In genomic region chr19:45200614-45201013, GRCh38 we compare ENCODE assay signal across 9 cellular contexts. TPM values are rescaled to one million over a fixed set of nuclear protein-coding genes. Genes with fewer than 3 reads are reported as not detected.
DNase-seq lines count a peak whose midpoint lies in the region; ATAC-seq, FAIRE-seq and TF ChIP-seq lines count a peak whose summit lies in the region.
"Had no signal": no experiment of that assay in that cellular context is flagged by ENCODE, and none has a peak within 500 bp of the region (broad histone marks: within the 10 kb centered on the region; RNA-seq: fewer than 3 reads in every experiment).

No MANE protein-coding gene starts in this region.

- no peaks in the 10 kb centered on the region; a peak in 2 of 5 replicates for H3K4me1 ChIP-seq in K562 (replicated peaks in 1 of 2; ENCODE audit: control insufficient read depth in 2 of 2, insufficient read depth in 2 of 2, low read length in 2 of 2)

- H3K4me1 Mint-ChIP-seq in stimulated activated naive B cell treated with anti-CD40 and anti-IgM and Interleukin-4, amounts not matched to agents 10 μg/mL and 1 μg/mL and 100 μg/mL, for 72 hours: peaks cover 1 to 3% of the 10 kb centered on the region in 2 donors

- ATAC-seq in K562 (peak; percentile 87), GM18502 (IDR thresholded peaks at IDR 0.05; ENCODE audit: poor library complexity, unreplicated experiment) (no peak), GM18520 (IDR thresholded peaks at IDR 0.05; ENCODE audit: unreplicated experiment) (no peak)
- ATAC-seq in stimulated activated naive B cell treated with anti-CD40 and anti-IgM and Interleukin-4, amounts not matched to agents 10 μg/mL and 1 μg/mL and 100 μg/mL, for 72 hours (replicated peaks): no peak

- no peak overlapping the region for H3K4me2 ChIP-seq in K562 (ENCODE audit: insufficient read depth, low read length)

- H3K36me3 Mint-ChIP-seq in stimulated activated naive B cell treated with anti-CD40 and anti-IgM and Interleukin-4, amounts not matched to agents 10 μg/mL and 1 μg/mL and 100 μg/mL, for 72 hours: peaks cover 8 to 10% of the 10 kb centered on the region in 2 donors

- POLR2A ChIA-PET in K562 (lab: Yijun Ruan, JAX): interaction anchor here (0.6 to 1.2 kb wide), 4 partner anchors 18 to 470 kb away, joined by 3 to 5 read pairs (median 3); no protein-coding TSS in a partner anchor

- DNase-seq in AG10803 (ENCODE audit: low read depth) (peak; percentile 40), LHCN-M2 (ENCODE audit: low read depth) (peak; percentile 34), K562 (ENCODE audit: extremely low read depth in 1 of 4, low spot score in 3 of 4) (peak in 2 of 4 experiments; percentile 33 to 73), kidney epithelial cell (ENCODE audit: low read depth) (no peak), NCI-H2171 (lab: John Stamatoyannopoulos, UW) (no peak)
- no peak for DNase-seq in stimulated activated naive B cell treated with anti-CD40 and anti-IgM and Interleukin-4, amounts not matched to agents 10 μg/mL and 1 μg/mL and 100 μg/mL, for 72 hours

- no peak overlapping the region for H3K27ac Mint-ChIP-seq in stimulated activated naive B cell treated with anti-CD40 and anti-IgM and Interleukin-4, amounts not matched to agents 10 μg/mL and 1 μg/mL and 100 μg/mL, for 72 hours

- no peak for TF ChIP-seq POLR2A in K562 (conservative IDR thresholded peaks at IDR 0.05)

- no peak overlapping the region for H3K4me3 Mint-ChIP-seq in stimulated activated naive B cell treated with anti-CD40 and anti-IgM and Interleukin-4, amounts not matched to agents 10 μg/mL and 1 μg/mL and 100 μg/mL, for 72 hours

- no peak overlapping the region for H2AFZ ChIP-seq in K562 (ENCODE audit: low read depth, low read length)

- no TSS peak for BruUV-seq in K562 (replicated peaks; lab: Mats Ljungman, UMichigan)

- no peaks in the 10 kb centered on the region for H3K79me2 ChIP-seq in K562 (ENCODE audit: control insufficient read depth, insufficient read depth, low read length)

- no peaks in the 10 kb centered on the region for H3K9me1 ChIP-seq in K562 (ENCODE audit: control insufficient read depth, insufficient read depth, low read length)

- H3K27me3 ChIP-seq in K562 (ENCODE audit: control insufficient read depth in 2 of 2, insufficient read depth in 2 of 2, low read length in 2 of 2) (peaks cover 0 to 5% of the 10 kb centered on the region in 2 experiments; a peak in 1 of 5 replicates), kidney epithelial cell (ENCODE audit: control insufficient read depth, insufficient read depth, low read length) (peaks cover 2% of the 10 kb centered on the region)

- peak; percentile 28 to 95 for TF ChIP-seq RAD21 in K562 (CRISPR knock-in tag; conservative IDR thresholded peaks at IDR 0.05 in 1 of 2, IDR thresholded peaks at IDR 0.05 in 1 of 2)

- H3K36me3 ChIP-seq in K562 (ENCODE audit: control insufficient read depth, insufficient read depth, low read length) (no peaks in the 10 kb centered on the region), kidney epithelial cell (ENCODE audit: control insufficient read depth, insufficient read depth, low read length) (no peaks in the 10 kb centered on the region)

- in situ Hi-C loops in K562 (cut with MboI): loop anchor here (5.0 kb wide), 1 partner anchor 137 kb away; no protein-coding TSS in a partner anchor

- TF ChIP-seq EP300 in K562 (IDR thresholded peaks at IDR 0.05; ENCODE audit: low read length): no peak

- peaks cover 5 to 6% of the 10 kb centered on the region in 2 donors for H3K9me3 Mint-ChIP-seq in stimulated activated naive B cell treated with anti-CD40 and anti-IgM and Interleukin-4, amounts not matched to agents 10 μg/mL and 1 μg/mL and 100 μg/mL, for 72 hours

- FAIRE-seq in K562 (lab: Jason Lieb, UNC): peak; percentile 78
- FAIRE-seq: endometrium had no signal

- no peaks in the 10 kb centered on the region for H4K20me1 ChIP-seq in K562 (replicated peaks; ENCODE audit: control insufficient read depth, insufficient read depth, low read length)

- H3K27me3 Mint-ChIP-seq in stimulated activated naive B cell treated with anti-CD40 and anti-IgM and Interleukin-4, amounts not matched to agents 10 μg/mL and 1 μg/mL and 100 μg/mL, for 72 hours: peaks cover 4 to 12% of the 10 kb centered on the region in 2 donors

- H3K9me3 ChIP-seq in K562 (replicated peaks; ENCODE audit: control insufficient read depth, insufficient read depth, low read depth, low read length): no peaks in the 10 kb centered on the region

- 10% methylated on average over 5 of the region's 5 CpGs for WGBS in K562 (ENCODE audit: insufficient coverage, low coverage, missing lambda C conversion rate)

- H3K9ac ChIP-seq in K562 (ENCODE audit: insufficient read depth in 1 of 2, low read depth in 2 of 2, low read length in 2 of 2): no peak overlapping the region

- TF ChIP-seq CTCF in AG10803 (conservative IDR thresholded peaks at IDR 0.05; ENCODE audit: low read length) (peak; percentile 36), K562 (IDR thresholded peaks at IDR 0.05 in 2 of 3, conservative IDR thresholded peaks at IDR 0.05 in 1 of 3; ENCODE audit: insufficient read depth in 2 of 3, low read depth in 1 of 3, low read length in 3 of 3) (peak; percentile 61 to 83 (median 71)), kidney epithelial cell (IDR thresholded peaks at IDR 0.05; ENCODE audit: insufficient read depth, low read length, poor library complexity, severe bottlenecking) (peak; percentile 22)

- H3K4me3 ChIP-seq in AG10803 (ENCODE audit: low read length): no peak overlapping the region
- H3K4me3 ChIP-seq in K562: no peak overlapping the region
- H3K4me3 ChIP-seq in kidney epithelial cell (ENCODE audit: low read depth, low read length): no peak overlapping the region

- intact Hi-C loops in K562 (cut with micrococcal nuclease): loop anchor here (1.0 to 2.0 kb wide), 2 partner anchors 48 to 138 kb away; no protein-coding TSS in a partner anchor

- H3K27ac ChIP-seq in K562 (ENCODE audit: extremely low read depth, low read depth, low read length): no peak overlapping the region

- CTCF ChIA-PET in K562 (lab: Yijun Ruan, JAX; ENCODE audit: low intra/inter-chr PET ratio): interaction anchor here (0.6 to 2.1 kb wide), 4 partner anchors 48 to 278 kb away, joined by 3 to 8 read pairs (median 7); no protein-coding TSS in a partner anchor

RNA-seq across cellular contexts. Expression of gene BLOC1S3, which starts 22.0 kb away (rescaled TPM):
- 5.9 and 7.1 TPM in 2 replicates for total RNA-seq in LHCN-M2 (2014; rRNA removed)
- polyA plus RNA-seq in LHCN-M2 (2012): 5.5 TPM
- total RNA-seq in K562 (2011; cell fraction: chromatin; rRNA removed; ENCODE audit: low replicate concordance): 10.9 and 22.2 TPM in 2 replicates
- total RNA-seq in K562 (2011; cell fraction: nucleolus; rRNA removed): 17.1 and 20.5 TPM in 2 replicates
- 16.6 and 18.9 TPM in 2 replicates for total RNA-seq in K562 (2011; cell fraction: nucleoplasm; rRNA removed)
- total RNA-seq in K562 (2014; rRNA removed): 5.2 and 9.8 TPM in 2 replicates
- total RNA-seq in K562 (2014; rRNA removed; fragmentation: Illumina TruSeq; extraction: Trizol): 3.3 and 3.9 TPM in 2 replicates
- total RNA-seq in K562 (2015; rRNA removed; fragmentation: Illumina TruSeq; extraction: Trizol): 4.3 and 4.4 TPM in 2 replicates
- total RNA-seq in K562 (2021): 17.1 and 20.2 TPM in 2 replicates
- 6.2 and 11.4 TPM in 2 replicates for polyA plus RNA-seq in K562 (2011; rRNA removed)
- 12.4 and 13.2 TPM in 2 replicates for polyA plus RNA-seq in K562 (2011; cell fraction: cytosol; rRNA removed)
- 9.9 and 10.0 TPM in 2 replicates for polyA plus RNA-seq in K562 (2011; cell fraction: nucleus; rRNA removed)
- 10.1 and 12.7 TPM in 2 replicates for polyA plus RNA-seq in K562 (2012)
- 10.3 and 11.1 TPM in 2 replicates for polyA plus RNA-seq in K562 (2014; fragmentation: Illumina TruSeq; extraction: Trizol)
- polyA plus RNA-seq in K562 (2014; fragmentation: Nextera tagmentation; extraction: Ambion mirVana): 10 to 100 TPM; 12.4 to 16.1 TPM
- 7.6 and 10.4 TPM in 2 replicates for polyA plus RNA-seq in K562 (2014; rRNA removed)
- 6.1 and 9.3 TPM in 2 replicates for polyA minus RNA-seq in K562 (2011; rRNA and poly(A)+ RNA removed)
- 6.8 and 9.4 TPM in 2 replicates for polyA minus RNA-seq in K562 (2011; cell fraction: cytosol; rRNA and poly(A)+ RNA removed)
- 4.2 and 7.1 TPM in 2 replicates for polyA minus RNA-seq in K562 (2011; cell fraction: nucleus; rRNA and poly(A)+ RNA removed)
- 21.9 and 25.0 TPM in 2 replicates for total RNA-seq in kidney epithelial cell

RNA-seq across cellular contexts. Expression of gene TRAPPC6A, which starts 22.6 kb away (rescaled TPM):
- total RNA-seq in LHCN-M2 (2014; rRNA removed): 5.3 and 10.4 TPM in 2 replicates
- 16.1 TPM for polyA plus RNA-seq in LHCN-M2 (2012)
- 3.4 and 9.5 TPM in 2 replicates for total RNA-seq in K562 (2011; cell fraction: chromatin; rRNA removed; ENCODE audit: low replicate concordance)
- total RNA-seq in K562 (2011; cell fraction: nucleolus; rRNA removed): 12.4 and 13.0 TPM in 2 replicates
- total RNA-seq in K562 (2011; cell fraction: nucleoplasm; rRNA removed): 5.6 and 7.4 TPM in 2 replicates
- total RNA-seq in K562 (2014; rRNA removed): 16.6 and 18.8 TPM in 2 replicates
- total RNA-seq in K562 (2014; rRNA removed; fragmentation: Illumina TruSeq; extraction: Trizol): 1.5 and 2.7 TPM in 2 replicates
- 9.5 and 11.6 TPM in 2 replicates for total RNA-seq in K562 (2015; rRNA removed; fragmentation: Illumina TruSeq; extraction: Trizol)
- total RNA-seq in K562 (2021): 17.8 and 20.2 TPM in 2 replicates
- polyA plus RNA-seq in K562 (2011; rRNA removed): 22.4 and 35.8 TPM in 2 replicates
- polyA plus RNA-seq in K562 (2011; cell fraction: cytosol; rRNA removed): 69.0 and 84.4 TPM in 2 replicates
- 28.2 and 34.8 TPM in 2 replicates for polyA plus RNA-seq in K562 (2011; cell fraction: nucleus; rRNA removed)
- polyA plus RNA-seq in K562 (2012): 27.4 and 76.0 TPM in 2 replicates
- polyA plus RNA-seq in K562 (2014; fragmentation: Illumina TruSeq; extraction: Trizol): 5.0 and 14.3 TPM in 2 replicates
- 1 to 10 TPM in 1 of 2 experiments, under 1 TPM in 1; 0.82 to 7.7 TPM for polyA plus RNA-seq in K562 (2014; fragmentation: Nextera tagmentation; extraction: Ambion mirVana)
- polyA plus RNA-seq in K562 (2014; rRNA removed): 23.6 and 28.2 TPM in 2 replicates
- polyA minus RNA-seq in K562 (2011; rRNA and poly(A)+ RNA removed): 2.7 and 4.5 TPM in 2 replicates
- 5.6 and 15.6 TPM in 2 replicates for polyA minus RNA-seq in K562 (2011; cell fraction: cytosol; rRNA and poly(A)+ RNA removed)
- polyA minus RNA-seq in K562 (2011; cell fraction: nucleus; rRNA and poly(A)+ RNA removed): 4.2 and 5.3 TPM in 2 replicates
- total RNA-seq in kidney epithelial cell: 33.8 and 36.4 TPM in 2 replicates

RNA-seq across cellular contexts. Expression of gene NKPD1, which starts 39.8 kb away (rescaled TPM):
- total RNA-seq in LHCN-M2 (2014; rRNA removed): 0.06 TPM in 1 of 2 replicates, not detected in the other
- 0.02 TPM for polyA plus RNA-seq in LHCN-M2 (2012)
- 0.30 TPM in 1 of 2 replicates, not detected in the other for total RNA-seq in K562 (2011; cell fraction: chromatin; rRNA removed; ENCODE audit: low replicate concordance)
- 0.17 and 0.79 TPM in 2 replicates for total RNA-seq in K562 (2011; cell fraction: nucleolus; rRNA removed)
- total RNA-seq in K562 (2011; cell fraction: nucleoplasm; rRNA removed): 0.15 TPM in 2 replicates
- 0.09 TPM in 1 of 2 replicates, not detected in the other for total RNA-seq in K562 (2014; rRNA removed)
- total RNA-seq in K562 (2014; rRNA removed; fragmentation: Illumina TruSeq; extraction: Trizol): not detected in 2 replicates
- total RNA-seq in K562 (2015; rRNA removed; fragmentation: Illumina TruSeq; extraction: Trizol): not detected in 2 replicates
- total RNA-seq in K562 (2021): 0.04 TPM in 2 replicates
- 0.01 TPM in 1 of 2 replicates, not detected in the other for polyA plus RNA-seq in K562 (2011; rRNA removed)
- 0.03 and 0.13 TPM in 2 replicates for polyA plus RNA-seq in K562 (2011; cell fraction: cytosol; rRNA removed)
- polyA plus RNA-seq in K562 (2011; cell fraction: nucleus; rRNA removed): 0.11 and 0.20 TPM in 2 replicates
- 0.03 and 0.26 TPM in 2 replicates for polyA plus RNA-seq in K562 (2012)
- polyA plus RNA-seq in K562 (2014; fragmentation: Illumina TruSeq; extraction: Trizol): 0.03 TPM in 1 of 2 replicates, not detected in the other
- not detected for polyA plus RNA-seq in K562 (2014; fragmentation: Nextera tagmentation; extraction: Ambion mirVana)
- 0.04 and 0.07 TPM in 2 replicates for polyA plus RNA-seq in K562 (2014; rRNA removed)
- polyA minus RNA-seq in K562 (2011; rRNA and poly(A)+ RNA removed): not detected in 2 replicates
- polyA minus RNA-seq in K562 (2011; cell fraction: cytosol; rRNA and poly(A)+ RNA removed): not detected in 2 replicates
- 0.11 and 0.13 TPM in 2 replicates for polyA minus RNA-seq in K562 (2011; cell fraction: nucleus; rRNA and poly(A)+ RNA removed)
- 0.07 and 0.46 TPM in 2 replicates for total RNA-seq in kidney epithelial cell

RNA-seq across cellular contexts. Expression of gene EXOC3L2, which starts 44.6 kb away (rescaled TPM):
- total RNA-seq in LHCN-M2 (2014; rRNA removed): not detected in 2 replicates
- 0.05 TPM for polyA plus RNA-seq in LHCN-M2 (2012)
- total RNA-seq in K562 (2011; cell fraction: chromatin; rRNA removed; ENCODE audit: low replicate concordance): 2.7 and 12.8 TPM in 2 replicates
- total RNA-seq in K562 (2011; cell fraction: nucleolus; rRNA removed): 14.5 and 16.8 TPM in 2 replicates
- 5.2 and 5.7 TPM in 2 replicates for total RNA-seq in K562 (2011; cell fraction: nucleoplasm; rRNA removed)
- total RNA-seq in K562 (2014; rRNA removed): 12.3 and 13.3 TPM in 2 replicates
- total RNA-seq in K562 (2014; rRNA removed; fragmentation: Illumina TruSeq; extraction: Trizol): 0.96 and 1.3 TPM in 2 replicates
- total RNA-seq in K562 (2015; rRNA removed; fragmentation: Illumina TruSeq; extraction: Trizol): 2.0 and 2.1 TPM in 2 replicates
- total RNA-seq in K562 (2021): 15.5 and 19.0 TPM in 2 replicates
- 3.1 and 6.0 TPM in 2 replicates for polyA plus RNA-seq in K562 (2011; rRNA removed)
- 4.1 and 21.2 TPM in 2 replicates for polyA plus RNA-seq in K562 (2011; cell fraction: cytosol; rRNA removed)
- polyA plus RNA-seq in K562 (2011; cell fraction: nucleus; rRNA removed): 7.5 and 31.6 TPM in 2 replicates
- 14.4 and 19.7 TPM in 2 replicates for polyA plus RNA-seq in K562 (2012)
- 2.4 and 7.8 TPM in 2 replicates for polyA plus RNA-seq in K562 (2014; fragmentation: Illumina TruSeq; extraction: Trizol)
- polyA plus RNA-seq in K562 (2014; fragmentation: Nextera tagmentation; extraction: Ambion mirVana): under 1 TPM; 0.31 to 0.34 TPM
- 6.1 and 6.7 TPM in 2 replicates for polyA plus RNA-seq in K562 (2014; rRNA removed)
- 0.96 and 2.0 TPM in 2 replicates for polyA minus RNA-seq in K562 (2011; rRNA and poly(A)+ RNA removed)
- polyA minus RNA-seq in K562 (2011; cell fraction: cytosol; rRNA and poly(A)+ RNA removed): 10.7 and 11.2 TPM in 2 replicates
- 4.7 and 8.8 TPM in 2 replicates for polyA minus RNA-seq in K562 (2011; cell fraction: nucleus; rRNA and poly(A)+ RNA removed)
- total RNA-seq in kidney epithelial cell: 0.27 TPM in 1 of 2 replicates, not detected in the other

RNA-seq across cellular contexts. Expression of gene MARK4, which starts 50.5 kb away (rescaled TPM):
- total RNA-seq in LHCN-M2 (2014; rRNA removed): 11.0 and 15.5 TPM in 2 replicates
- 21.7 TPM for polyA plus RNA-seq in LHCN-M2 (2012)
- total RNA-seq in K562 (2011; cell fraction: chromatin; rRNA removed; ENCODE audit: low replicate concordance): 37.2 and 76.7 TPM in 2 replicates
- total RNA-seq in K562 (2011; cell fraction: nucleolus; rRNA removed): 24.3 TPM in 2 replicates
- total RNA-seq in K562 (2011; cell fraction: nucleoplasm; rRNA removed): 26.7 and 28.1 TPM in 2 replicates
- 7.9 and 8.6 TPM in 2 replicates for total RNA-seq in K562 (2014; rRNA removed)
- 6.7 and 6.8 TPM in 2 replicates for total RNA-seq in K562 (2014; rRNA removed; fragmentation: Illumina TruSeq; extraction: Trizol)
- total RNA-seq in K562 (2015; rRNA removed; fragmentation: Illumina TruSeq; extraction: Trizol): 4.2 and 5.2 TPM in 2 replicates
- 24.8 and 29.4 TPM in 2 replicates for total RNA-seq in K562 (2021)
- polyA plus RNA-seq in K562 (2011; rRNA removed): 9.5 and 11.1 TPM in 2 replicates
- 4.4 and 6.2 TPM in 2 replicates for polyA plus RNA-seq in K562 (2011; cell fraction: cytosol; rRNA removed)
- polyA plus RNA-seq in K562 (2011; cell fraction: nucleus; rRNA removed): 9.6 and 10.2 TPM in 2 replicates
- polyA plus RNA-seq in K562 (2012): 15.2 and 27.5 TPM in 2 replicates
- 18.4 and 24.5 TPM in 2 replicates for polyA plus RNA-seq in K562 (2014; fragmentation: Illumina TruSeq; extraction: Trizol)
- under 1 TPM; 0.52 to 0.96 TPM for polyA plus RNA-seq in K562 (2014; fragmentation: Nextera tagmentation; extraction: Ambion mirVana)
- polyA plus RNA-seq in K562 (2014; rRNA removed): 7.4 and 12.7 TPM in 2 replicates
- polyA minus RNA-seq in K562 (2011; rRNA and poly(A)+ RNA removed): 16.3 and 17.7 TPM in 2 replicates
- polyA minus RNA-seq in K562 (2011; cell fraction: cytosol; rRNA and poly(A)+ RNA removed): 11.7 and 21.8 TPM in 2 replicates
- polyA minus RNA-seq in K562 (2011; cell fraction: nucleus; rRNA and poly(A)+ RNA removed): 5.0 and 5.4 TPM in 2 replicates
- total RNA-seq in kidney epithelial cell: 21.8 and 21.9 TPM in 2 replicates

Comparison
In these comparisons a context has a peak if more than half of its experiments do, and no peak if none do; other contexts are left out.
1. DNase-seq: peak in AG10803 (single experiment) and LHCN-M2 (single experiment); none in kidney epithelial cell (single experiment), NCI-H2171 (single experiment) and stimulated activated naive B cell treated with anti-CD40 and anti-IgM and Interleukin-4, amounts not matched to agents 10 μg/mL and 1 μg/mL and 100 μg/mL, for 72 hours (single experiment).
2. Peak in every context shown above with its lines, with median percentiles within 50 percentile points of each other: CTCF ChIP-seq.